ENCODE assay signal across 21 cellular contexts in genomic region chr17:78236362-78237127, GRCh38. TPM values are rescaled to one million over a fixed set of nuclear protein-coding genes. Genes with fewer than 3 reads are reported as not detected.
"Had no signal": no experiment of that assay in that cellular context is flagged by ENCODE, and none has a peak within 500 bp of the region (broad histone marks: within the 10 kb centered on the region; RNA-seq: fewer than 3 reads in every experiment).

No MANE protein-coding gene starts in this region.

- H3K9me3 Mint-ChIP-seq: natural killer cell, T-cell had no signal

- H3K4me3 Mint-ChIP-seq: natural killer cell, T-cell had no signal

- H3K4me3 ChIP-seq: gastroesophageal sphincter, left ventricle myocardium inferior, mucosa of descending colon, prostate gland, smooth muscle cell, tibial nerve, vagina had no signal

- H3K27ac ChIP-seq: gastroesophageal sphincter, left ventricle myocardium inferior, prostate gland, tibial nerve, vagina had no signal

- DNase-seq: activated CD4-positive, alpha-beta T cell treated with anti-CD3 and anti-CD28 coated beads, Interleukin-2, amount 50 U/mL, for 1 hour; activated naive CD4-positive, alpha-beta T cell treated with Interleukin-2 at 50 U/mL for 16 hours; activated T-cell treated with anti-CD3 and anti-CD28 coated beads for 4 hours; aorta; cerebellar nuclear complex; left ventricle myocardium inferior; mucosa of descending colon; natural killer cell; stimulated activated CD4-positive, alpha-beta T cell treated with anti-CD3 and anti-CD28 coated beads, Interleukin-4, amount 100 ng/mL, for 4 hours; T-cell; T-helper 9 cell had no signal

- H3K36me3 Mint-ChIP-seq: natural killer cell, T-cell had no signal

- H3K36me3 ChIP-seq: gastroesophageal sphincter, left ventricle myocardium inferior, prostate gland, tibial nerve, vagina had no signal

- ATAC-seq: activated CD4-positive, CD25-positive, alpha-beta regulatory T cell treated with anti-CD3 and anti-CD28 coated beads, Interleukin-2, amount 50 U/mL, for 24 hours; gastroesophageal sphincter; mucosa of descending colon; natural killer cell; right cardiac atrium; T-cell had no signal

- H3K27me3 ChIP-seq: vagina had no signal

- H3K4me1 ChIP-seq: prostate gland, vagina had no signal

- H3K27ac Mint-ChIP-seq: natural killer cell, T-cell had no signal

- H3K9me3 ChIP-seq: gastroesophageal sphincter, left ventricle myocardium inferior, mucosa of descending colon, prostate gland, tibial nerve, vagina had no signal

RNA-seq across cellular contexts. Expression of gene TMEM235, which starts 5.1 kb away (rescaled TPM):
- total RNA-seq: aorta, gastroesophageal sphincter, kidney, left ventricle myocardium inferior, mucosa of descending colon, natural killer cell, occipital lobe, prostate gland, right cardiac atrium, smooth muscle cell, T-cell, tibial nerve, vagina had no signal
- polyA plus RNA-seq: aorta, esophagus, right cardiac atrium, smooth muscle cell had no signal
